ENCODE assay signal across 8 cellular contexts in the genomic region with DNA sequence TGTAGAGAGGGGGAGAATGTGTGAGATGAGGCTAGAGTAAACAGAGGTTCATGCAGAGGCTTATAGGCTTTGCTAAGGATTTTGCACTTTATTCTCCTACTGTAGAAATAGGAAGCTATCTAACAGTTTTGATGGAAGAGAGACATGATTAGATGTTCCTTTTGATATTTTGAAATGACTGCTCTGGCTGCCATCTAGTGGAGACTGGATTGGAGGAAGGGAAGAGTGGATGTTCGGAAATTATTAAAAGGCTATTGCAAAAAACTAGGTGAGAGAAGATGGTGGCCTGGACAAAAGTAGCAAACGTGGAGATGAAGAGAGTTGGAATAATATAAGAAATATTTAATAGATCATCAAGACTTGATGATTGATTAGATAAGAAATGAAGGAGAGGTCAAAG. TPM values are rescaled to one million over a fixed set of nuclear protein-coding genes. Genes with fewer than 3 reads are reported as not detected.
DNase-seq lines count a peak whose midpoint lies in the region; TF ChIP-seq lines count a peak whose summit lies in the region.

No MANE protein-coding gene starts in this region.

- DNase-seq in T47D (ENCODE audit: low read depth in 1 of 2, low spot score in 1 of 2) (peak; percentile 26 to 47), mammary epithelial cell (no peak), NCI-H82 treated with DMSO at 0.1 percent for 48 hours (lab: John Stamatoyannopoulos, UW; ENCODE audit: unreplicated experiment) (peak; percentile 10), epithelial cell of proximal tubule (ENCODE audit: low read depth) (no peak), type B pancreatic cell (ENCODE audit: extremely low spot score, unreplicated experiment) (no peak), NCI-H226 (no peak)
- DNase-seq in CD8-positive, alpha-beta memory T cell = no peak
- no peak for DNase-seq in activated CD4-positive, CD25-positive, alpha-beta regulatory T cell (lab: John Stamatoyannopoulos, UW)

- no peaks in the 10 kb centered on the region for H3K36me3 ChIP-seq in mammary epithelial cell (ENCODE audit: insufficient read depth, low read length)
- no peaks in the 10 kb centered on the region for H3K36me3 ChIP-seq in CD8-positive, alpha-beta memory T cell (ENCODE audit: insufficient read depth, low read length)

- dilution Hi-C loops in mammary epithelial cell (cut with HindIII; ENCODE audit: low sequenced_read_pairs) = no loop called here

- no peaks in the 10 kb centered on the region for H3K27me3 ChIP-seq in mammary epithelial cell (ENCODE audit: insufficient read depth, low read length)
- no peaks in the 10 kb centered on the region for H3K27me3 ChIP-seq in CD8-positive, alpha-beta memory T cell (ENCODE audit: insufficient read depth, low read length, poor library complexity, severe bottlenecking)

- peaks cover 21% of the 10 kb centered on the region for H3K27me3 Mint-ChIP-seq in type B pancreatic cell
- H3K27me3 Mint-ChIP-seq in CD8-positive, alpha-beta memory T cell = peaks cover 3 to 28% of the 10 kb centered on the region in 2 donors

- no peak overlapping the region for H3K27ac ChIP-seq in mammary epithelial cell (ENCODE audit: insufficient read depth, low read depth, low read length)
- H3K27ac ChIP-seq in CD8-positive, alpha-beta memory T cell (ENCODE audit: low read depth, low read length) = no peak overlapping the region

- no peak overlapping the region for H3K4me2 ChIP-seq in mammary epithelial cell (ENCODE audit: insufficient read depth, low read depth, low read length)

- H3K4me3 ChIP-seq in mammary epithelial cell (replicated peaks in 1 of 3; ENCODE audit: insufficient read depth in 1 of 3, low read depth in 2 of 3, low read length in 3 of 3) (no peak overlapping the region), epithelial cell of proximal tubule (ENCODE audit: low read depth, low read length) (no peak overlapping the region)
- H3K4me3 ChIP-seq in CD8-positive, alpha-beta memory T cell (ENCODE audit: low read length) = no peak overlapping the region

- in situ Hi-C loops in T47D (cut with HindIII; ENCODE audit: low pct_unique_long_range_greater_than_20kb, low sequenced_read_pairs) = no loop called here
- in situ Hi-C loops in mammary epithelial cell (cut with MboI; ENCODE audit: low sequenced_read_pairs in 2 of 2) = no loop called here

- intact Hi-C loops in mammary epithelial cell (cut with micrococcal nuclease) = loop anchor here (5.0 kb wide), 1 partner anchor 104 kb away; no protein-coding TSS in a partner anchor

- H4K20me1 ChIP-seq in mammary epithelial cell (ENCODE audit: insufficient read depth, low read length) = no peaks in the 10 kb centered on the region

- no peaks in the 10 kb centered on the region for H3K4me1 ChIP-seq in mammary epithelial cell (ENCODE audit: insufficient read depth, low read length)
- no peaks in the 10 kb centered on the region for H3K4me1 ChIP-seq in CD8-positive, alpha-beta memory T cell (ENCODE audit: insufficient read depth, low read length)

- TF ChIP-seq CTCF in mammary epithelial cell (conservative IDR thresholded peaks at IDR 0.05 in 1 of 2, IDR thresholded peaks at IDR 0.05 in 1 of 2; ENCODE audit: extremely low read depth in 1 of 2, insufficient read depth in 1 of 2, low read depth in 1 of 2, low read length in 2 of 2) (peak in 1 of 2 donors; percentile 41), epithelial cell of proximal tubule (conservative IDR thresholded peaks at IDR 0.05; ENCODE audit: low read depth, low read length) (peak; percentile 56), type B pancreatic cell (conservative IDR thresholded peaks at IDR 0.05) (peak; percentile 63)

- CTCF ChIA-PET in mammary epithelial cell (lab: Charles Lee; ENCODE audit: low non-redundant PET) = interaction anchor here (0.7 to 0.8 kb wide), 2 partner anchors 28 to 102 kb away, joined by 5 to 8 read pairs; no protein-coding TSS in a partner anchor
- CTCF ChIA-PET in CD8-positive, alpha-beta memory T cell (lab: Charles Lee) = no interaction called here

- no peaks in the 10 kb centered on the region for H3K4me1 Mint-ChIP-seq in type B pancreatic cell (ENCODE audit: unreplicated experiment)
- no peaks in the 10 kb centered on the region for H3K4me1 Mint-ChIP-seq in CD8-positive, alpha-beta memory T cell

- H3K27ac Mint-ChIP-seq in type B pancreatic cell = no peak overlapping the region
- no peak overlapping the region for H3K27ac Mint-ChIP-seq in CD8-positive, alpha-beta memory T cell

- no TSS peak for BruUV-seq in mammary epithelial cell (replicated peaks; lab: Mats Ljungman, UMichigan)

- H2AFZ ChIP-seq in mammary epithelial cell (ENCODE audit: low read depth, low read length) = no peak overlapping the region

- H3K4me3 Mint-ChIP-seq in type B pancreatic cell = no peak overlapping the region
- H3K4me3 Mint-ChIP-seq in CD8-positive, alpha-beta memory T cell = no peak overlapping the region

- no peaks in the 10 kb centered on the region for H3K9me3 Mint-ChIP-seq in type B pancreatic cell
- peaks cover 0 to 3% (median 0%) of the 10 kb centered on the region in 5 donors for H3K9me3 Mint-ChIP-seq in CD8-positive, alpha-beta memory T cell

- H3K36me3 Mint-ChIP-seq in type B pancreatic cell = no peaks in the 10 kb centered on the region
- H3K36me3 Mint-ChIP-seq in CD8-positive, alpha-beta memory T cell = no peaks in the 10 kb centered on the region

- POLR2A ChIA-PET in CD8-positive, alpha-beta memory T cell (lab: Charles Lee) = no interaction called here

- no peak overlapping the region for H3K9ac ChIP-seq in mammary epithelial cell (ENCODE audit: insufficient read depth, low read length)

- 18% methylated on average over 2 of the region's 2 CpGs for WGBS in mammary epithelial cell (ENCODE audit: low coverage, missing lambda C conversion rate)

- H3K9me3 ChIP-seq in mammary epithelial cell (replicated peaks; ENCODE audit: insufficient read depth, low read length) = no peaks in the 10 kb centered on the region
- no peaks in the 10 kb centered on the region for H3K9me3 ChIP-seq in CD8-positive, alpha-beta memory T cell (ENCODE audit: low read length)

- H3K79me2 ChIP-seq in mammary epithelial cell (ENCODE audit: insufficient read depth, low read length) = no peaks in the 10 kb centered on the region

RNA-seq across cellular contexts. Expression of a gene that starts 42.2 kb away (rescaled TPM):
- total RNA-seq in mammary epithelial cell = under 1 TPM in 1 of 2 donors, not detected in 1; 0.09 TPM
- polyA plus RNA-seq in mammary epithelial cell = 0.20 TPM
- 58.1 TPM for polyA minus RNA-seq in mammary epithelial cell
- 0.12 and 0.58 TPM in 2 replicates for total RNA-seq in epithelial cell of proximal tubule
- total RNA-seq in type B pancreatic cell (ENCODE audit: low replicate concordance) = 0.62 and 1.2 TPM in 2 replicates
- total RNA-seq in CD8-positive, alpha-beta memory T cell = under 1 TPM in 1 of 2 experiments, not detected in 1; 0.09 TPM
- not detected for polyA plus RNA-seq in CD8-positive, alpha-beta memory T cell

Comparison
In these comparisons a context has a peak if more than half of its experiments do, and no peak if none do; other contexts are left out.
1. DNase-seq: peak in T47D (2 of 2) and NCI-H82 treated with DMSO at 0.1 percent for 48 hours (single experiment); none in mammary epithelial cell (single experiment), epithelial cell of proximal tubule (single experiment), type B pancreatic cell (single experiment), NCI-H226 (single experiment), CD8-positive, alpha-beta memory T cell (0 of 5) and activated CD4-positive, CD25-positive, alpha-beta regulatory T cell (0 of 4).